ENCODE assay signal across 32 cellular contexts in genomic region chr1:91527781-91528180, GRCh38. TPM values are rescaled to one million over a fixed set of nuclear protein-coding genes. Genes with fewer than 3 reads are reported as not detected.
DNase-seq lines count a peak whose midpoint lies in the region; TF ChIP-seq lines count a peak whose summit lies in the region.
"Had no signal": no experiment of that assay in that cellular context is flagged by ENCODE, and none has a peak within 500 bp of the region (broad histone marks: within the 10 kb centered on the region; RNA-seq: fewer than 3 reads in every experiment).

No MANE protein-coding gene starts in this region.

- DNase-seq in GM03348 (ENCODE audit: low spot score) (peak; percentile 28), fibroblast of the aortic adventitia (ENCODE audit: low read depth) (peak; percentile 42), nephron progenitor cell (no peak), type B pancreatic cell (ENCODE audit: extremely low spot score, unreplicated experiment) (no peak), NCI-H82 (lab: John Stamatoyannopoulos, UW) (no peak), NCI-H1092 (lab: John Stamatoyannopoulos, UW) (no peak), SKM-1 treated with dmso at 0.1 percent for 144 hours (lab: John Stamatoyannopoulos, UW; ENCODE audit: unreplicated experiment) (no peak)
- DNase-seq: ACHN; activated CD4-positive, alpha-beta T cell treated with anti-CD3 and anti-CD28 coated beads for 48 hours; activated gamma-delta T cell treated with Interleukin-2 at 50 U/mL for 16 hours; activated T-cell treated with anti-CD3 and anti-CD28 coated beads, Interleukin-2, amount 50 U/mL, for 4 hours; COR-L47; DMS79; gastrocnemius medialis; hypothalamus; KG1; left ventricle myocardium superior; midbrain; naive thymus-derived CD8-positive, alpha-beta T cell; NCI-H1436; NCI-H2081 treated with DMSO at 0.1 percent for 48 hours; NCI-H345; NCI-H774; ovary; retina; RPMI8226; spleen; stimulated activated CD4-positive, alpha-beta T cell treated with anti-CD3 and anti-CD28 coated beads, Interleukin-2, amount 100 ng/mL, for 48 hours; upper lobe of right lung had no signal

- H3K4me1 Mint-ChIP-seq in brain (peaks cover 31% of the 10 kb centered on the region), nephron progenitor cell (peaks cover 4% of the 10 kb centered on the region), type B pancreatic cell (ENCODE audit: unreplicated experiment) (peaks cover 31% of the 10 kb centered on the region)

- H3K4me3 Mint-ChIP-seq in brain (no peak overlapping the region), nephron progenitor cell (no peak overlapping the region), type B pancreatic cell (no peak overlapping the region)
- H3K4me3 Mint-ChIP-seq: activated T-cell treated with anti-CD3 and anti-CD28 coated beads, Interleukin-2, amount 50 U/mL, for 4 hours; naive thymus-derived CD8-positive, alpha-beta T cell had no signal

- peak overlapping the region in 3 of 5 experiments; percentile 13 to 30 (median 24) for H3K27ac Mint-ChIP-seq in brain
- H3K27ac Mint-ChIP-seq in nephron progenitor cell = peak overlapping the region; percentile 68
- no peak overlapping the region for H3K27ac Mint-ChIP-seq in type B pancreatic cell
- H3K27ac Mint-ChIP-seq: naive thymus-derived CD8-positive, alpha-beta T cell had no signal

- no peak for TF ChIP-seq CTCF in brain (conservative IDR thresholded peaks at IDR 0.05)
- TF ChIP-seq CTCF in fibroblast of the aortic adventitia (IDR thresholded peaks at IDR 0.05; ENCODE audit: insufficient read depth, low read length) = no peak
- no peak for TF ChIP-seq CTCF in nephron progenitor cell (IDR thresholded peaks at IDR 0.05)
- TF ChIP-seq CTCF in type B pancreatic cell (conservative IDR thresholded peaks at IDR 0.05) = no peak

- H3K9me3 Mint-ChIP-seq in brain (no peaks in the 10 kb centered on the region), nephron progenitor cell (no peaks in the 10 kb centered on the region), type B pancreatic cell (no peaks in the 10 kb centered on the region)
- H3K9me3 Mint-ChIP-seq: activated T-cell treated with anti-CD3 and anti-CD28 coated beads, Interleukin-2, amount 50 U/mL, for 4 hours; naive thymus-derived CD8-positive, alpha-beta T cell had no signal

- H3K27me3 Mint-ChIP-seq in brain (peaks cover 3% of the 10 kb centered on the region), nephron progenitor cell (ENCODE audit: low read depth, poor library complexity) (no peaks in the 10 kb centered on the region), type B pancreatic cell (no peaks in the 10 kb centered on the region)
- H3K27me3 Mint-ChIP-seq: naive thymus-derived CD8-positive, alpha-beta T cell had no signal

- H3K36me3 Mint-ChIP-seq in brain = peaks cover 5% of the 10 kb centered on the region
- peaks cover 25% of the 10 kb centered on the region for H3K36me3 Mint-ChIP-seq in nephron progenitor cell (ENCODE audit: low read depth)
- H3K36me3 Mint-ChIP-seq in type B pancreatic cell = peaks cover 7% of the 10 kb centered on the region

- H3K4me3 ChIP-seq in fibroblast of the aortic adventitia (ENCODE audit: low read depth, low read length) = no peak overlapping the region
- H3K4me3 ChIP-seq: BLaER1 treated with 17β-estradiol and CSF1 and Interleukin-3, amounts not matched to agents 10 nM and 100 nM; gastrocnemius medialis; HAP-1; ovary; spleen; upper lobe of right lung had no signal

RNA-seq across cellular contexts. Expression of gene CDC7, which starts 27.1 kb away (rescaled TPM):
- 6.3 TPM for polyA plus RNA-seq in brain (ENCODE audit: insufficient read depth, low read depth, low replicate concordance)
- total RNA-seq in fibroblast of the aortic adventitia (ENCODE audit: low replicate concordance) (3.8 and 15.5 TPM in 2 replicates), type B pancreatic cell (ENCODE audit: low replicate concordance) (11.6 and 29.7 TPM in 2 replicates)

Comparison
In these comparisons a context has a peak if more than half of its experiments do, and no peak if none do; other contexts are left out.
1. DNase-seq: peak in GM03348 (single experiment) and fibroblast of the aortic adventitia (single experiment); none in nephron progenitor cell (single experiment), type B pancreatic cell (single experiment), NCI-H82 (single experiment), NCI-H1092 (single experiment) and SKM-1 treated with dmso at 0.1 percent for 144 hours (single experiment).